Comparison of ENCODE assay signal across 8 cellular contexts in genomic region chr14:34715108-34715863, GRCh38. TPM values are rescaled to one million over a fixed set of nuclear protein-coding genes. Genes with fewer than 3 reads are reported as not detected.
DNase-seq lines count a peak whose midpoint lies in the region; ATAC-seq and TF ChIP-seq lines count a peak whose summit lies in the region.

No MANE protein-coding gene starts in this region.

- peak overlapping the region; percentile 90 for H3K4me3 ChIP-seq in kidney epithelial cell (ENCODE audit: low read depth, low read length)
- H3K4me3 ChIP-seq in suprapubic skin: peak overlapping the region; percentile 99

- ATAC-seq in HG03175 (IDR thresholded peaks at IDR 0.05; ENCODE audit: unreplicated experiment): no peak
- ATAC-seq in HG03432 (IDR thresholded peaks at IDR 0.05; ENCODE audit: unreplicated experiment): no peak

- TF ChIP-seq EP300 in suprapubic skin (IDR thresholded peaks at IDR 0.05): no peak

- peak overlapping the region; percentile 77 for H3K27ac Mint-ChIP-seq in T-helper 1 cell treated with Interleukin-12 subunit alpha and Interleukin-12 subunit beta and Interleukin-4 antibody, amounts not matched to agents 30 μg/mL and 1 μg/mL, for 36 hours
- H3K27ac Mint-ChIP-seq in activated naive CD8-positive, alpha-beta T cell treated with anti-CD3 and anti-CD28 coated beads for 36 hours: peak overlapping the region; percentile 65

- H3K36me3 Mint-ChIP-seq in T-helper 1 cell treated with Interleukin-12 subunit alpha and Interleukin-12 subunit beta and Interleukin-4 antibody, amounts not matched to agents 30 μg/mL and 1 μg/mL, for 36 hours (ENCODE audit: low read depth): peaks cover 15% of the 10 kb centered on the region
- peaks cover 15% of the 10 kb centered on the region for H3K36me3 Mint-ChIP-seq in activated naive CD8-positive, alpha-beta T cell treated with anti-CD3 and anti-CD28 coated beads for 36 hours

- H3K36me3 ChIP-seq in kidney epithelial cell (ENCODE audit: control insufficient read depth, insufficient read depth, low read length) (no peaks in the 10 kb centered on the region), suprapubic skin (no peaks in the 10 kb centered on the region)

- H3K27me3 ChIP-seq in kidney epithelial cell (ENCODE audit: control insufficient read depth, insufficient read depth, low read length): no peaks in the 10 kb centered on the region
- H3K27me3 ChIP-seq in suprapubic skin: no peaks in the 10 kb centered on the region

- no peak for TF ChIP-seq POLR2A in suprapubic skin (IDR thresholded peaks at IDR 0.05)

- H3K4me3 Mint-ChIP-seq in T-helper 1 cell treated with Interleukin-12 subunit alpha and Interleukin-12 subunit beta and Interleukin-4 antibody, amounts not matched to agents 30 μg/mL and 1 μg/mL, for 36 hours: peak overlapping the region; percentile 75
- peak overlapping the region; percentile 60 for H3K4me3 Mint-ChIP-seq in activated naive CD8-positive, alpha-beta T cell treated with anti-CD3 and anti-CD28 coated beads for 36 hours

- H3K9me3 ChIP-seq in suprapubic skin: no peaks in the 10 kb centered on the region

- H3K27ac ChIP-seq in suprapubic skin: peak overlapping the region; percentile 98

- DNase-seq in T-helper 1 cell: no peak
- DNase-seq in activated naive CD8-positive, alpha-beta T cell treated with anti-CD3 and anti-CD28 coated beads for 36 hours: no peak
- DNase-seq in kidney epithelial cell (ENCODE audit: low read depth): no peak
- no peak for DNase-seq in suprapubic skin (ENCODE audit: low spot score in 2 of 2)
- no peak for DNase-seq in stimulated activated CD4-positive, alpha-beta T cell treated with anti-CD3 and anti-CD28 coated beads, Interleukin-12 subunit alpha, Interleukin-12 subunit beta, amount 100 ng/mL, for 4 hours

- H3K27me3 Mint-ChIP-seq in T-helper 1 cell treated with Interleukin-12 subunit alpha and Interleukin-12 subunit beta and Interleukin-4 antibody, amounts not matched to agents 30 μg/mL and 1 μg/mL, for 36 hours (ENCODE audit: low read depth): peaks cover 19% of the 10 kb centered on the region
- no peaks in the 10 kb centered on the region for H3K27me3 Mint-ChIP-seq in activated naive CD8-positive, alpha-beta T cell treated with anti-CD3 and anti-CD28 coated beads for 36 hours

- H3K9me3 Mint-ChIP-seq in T-helper 1 cell treated with Interleukin-12 subunit alpha and Interleukin-12 subunit beta and Interleukin-4 antibody, amounts not matched to agents 30 μg/mL and 1 μg/mL, for 36 hours: no peaks in the 10 kb centered on the region
- H3K9me3 Mint-ChIP-seq in activated naive CD8-positive, alpha-beta T cell treated with anti-CD3 and anti-CD28 coated beads for 36 hours: no peaks in the 10 kb centered on the region

- peaks cover 39% of the 10 kb centered on the region for H3K4me1 ChIP-seq in suprapubic skin

- TF ChIP-seq CTCF in kidney epithelial cell (IDR thresholded peaks at IDR 0.05; ENCODE audit: insufficient read depth, low read length, poor library complexity, severe bottlenecking) (no peak), suprapubic skin (IDR thresholded peaks at IDR 0.05) (no peak)

- WGBS in suprapubic skin: 32% methylated on average over 9 of the region's 9 CpGs

- H3K4me1 Mint-ChIP-seq in T-helper 1 cell treated with Interleukin-12 subunit alpha and Interleukin-12 subunit beta and Interleukin-4 antibody, amounts not matched to agents 30 μg/mL and 1 μg/mL, for 36 hours (ENCODE audit: low read depth): peaks cover 25% of the 10 kb centered on the region
- H3K4me1 Mint-ChIP-seq in activated naive CD8-positive, alpha-beta T cell treated with anti-CD3 and anti-CD28 coated beads for 36 hours: peaks cover 32% of the 10 kb centered on the region

RNA-seq across cellular contexts. Expression of gene CFL2, which starts 0.9 kb away (rescaled TPM):
- 1 to 10 TPM; 7.8 to 9.9 TPM for total RNA-seq in activated naive CD8-positive, alpha-beta T cell treated with anti-CD3 and anti-CD28 coated beads for 36 hours
- total RNA-seq in kidney epithelial cell (32.4 and 34.0 TPM in 2 replicates), suprapubic skin (10 to 100 TPM in 2 of 4 donors, 1 to 10 TPM in 2; 3.7 to 23.9 (median 8.7) TPM)
